8 cellular contexts compared by ENCODE assay signal in genomic region chr4:122652379-122652778, GRCh38. TPM values are rescaled to one million over a fixed set of nuclear protein-coding genes. Genes with fewer than 3 reads are reported as not detected.
A peak's percentile ranks its signal among the peaks of the same experiment; 100 is the strongest.
DNase-seq lines count a peak whose midpoint lies in the region; ATAC-seq and TF ChIP-seq lines count a peak whose summit lies in the region.

No MANE protein-coding gene starts in this region.

- no peaks in the 10 kb centered on the region for H3K27me3 ChIP-seq in Panc1 (ENCODE audit: control insufficient read depth, insufficient read depth, low read length)

- no peaks in the 10 kb centered on the region for H3K27me3 Mint-ChIP-seq in brain

- peak; percentile 37 for DNase-seq in A172 (ENCODE audit: low spot score)
- DNase-seq in Panc1 (ENCODE audit: low read depth, low spot score): peak; percentile 4
- peak; percentile 49 for DNase-seq in medulla oblongata (ENCODE audit: extremely low spot score)
- DNase-seq in cortex of kidney (lab: John Stamatoyannopoulos, UW): no peak
- DNase-seq in NCI-H2029 (lab: John Stamatoyannopoulos, UW): no peak

- H3K4me1 Mint-ChIP-seq in brain: no peaks in the 10 kb centered on the region

- ATAC-seq in Panc1 (no peak), HG02642 (IDR thresholded peaks at IDR 0.05; ENCODE audit: poor library complexity, unreplicated experiment) (no peak)

- H3K4me3 ChIP-seq in Panc1 (ENCODE audit: low read depth in 2 of 2, low read length in 2 of 2): no peak overlapping the region

- peaks cover 0 to 4% (median 3%) of the 10 kb centered on the region in 5 experiments for H3K9me3 Mint-ChIP-seq in brain

- H3K36me3 Mint-ChIP-seq in brain: no peaks in the 10 kb centered on the region

- H3K27ac Mint-ChIP-seq in brain: no peak overlapping the region

- no peak overlapping the region for H3K4me3 Mint-ChIP-seq in brain

- BruUV-seq in Panc1 (replicated peaks; lab: Mats Ljungman, UMichigan): no TSS peak

- intact Hi-C loops in Panc1 (cut with micrococcal nuclease; ENCODE audit: unreplicated experiment): no loop called here

- TF ChIP-seq CTCF in GM12873 (IDR thresholded peaks at IDR 0.05; ENCODE audit: insufficient read depth, low read depth, low read length, missing control alignments) (peak; percentile 63), Panc1 (IDR thresholded peaks at IDR 0.05) (peak; percentile 45; the same call in 1 of the 2 replicates), brain (conservative IDR thresholded peaks at IDR 0.05) (peak; percentile 18 to 28)

- H3K36me3 ChIP-seq in Panc1 (ENCODE audit: control insufficient read depth, insufficient read depth, low read length): no peaks in the 10 kb centered on the region

- CTCF ChIA-PET in Panc1 (lab: Charles Lee): no interaction called here

- no peaks in the 10 kb centered on the region for H3K9me3 ChIP-seq in Panc1 (ENCODE audit: control insufficient read depth, insufficient read depth, low read depth, low read length)

- in situ Hi-C loops in Panc1 (cut with HindIII; ENCODE audit: low pct_unique_long_range_greater_than_20kb, low sequenced_read_pairs): no loop called here

- POLR2A ChIA-PET in Panc1 (lab: Charles Lee): no interaction called here

- H3K27ac ChIP-seq in Panc1 (ENCODE audit: low read length): no peak overlapping the region

- H3K4me1 ChIP-seq in Panc1 (ENCODE audit: control insufficient read depth, insufficient read depth, low read length): no peaks in the 10 kb centered on the region

RNA-seq across cellular contexts. Expression of gene IL21, which starts 31.5 kb away (rescaled TPM):
- not detected in 2 replicates for total RNA-seq in A172 (2014; rRNA removed; shearing (Covaris generic))
- not detected for total RNA-seq in Panc1 (2021; ENCODE audit: unreplicated experiment)
- not detected for polyA plus RNA-seq in Panc1 (2012; ENCODE audit: insufficient read length)
- polyA plus RNA-seq in brain (ENCODE audit: insufficient read depth, low read depth, low replicate concordance): not detected

Comparison
In these comparisons a context has a peak if more than half of its experiments do, and no peak if none do; other contexts are left out.
1. DNase-seq: peak in A172 (single experiment), Panc1 (single experiment) and medulla oblongata (single experiment); none in cortex of kidney (single experiment) and NCI-H2029 (single experiment).
2. Peak in every context shown above with its lines, with median percentiles within 50 percentile points of each other: CTCF ChIP-seq.